16 cellular contexts compared by ENCODE assay signal in genomic region chr15:74389115-74390048, GRCh38. TPM values are rescaled to one million over a fixed set of nuclear protein-coding genes. Genes with fewer than 3 reads are reported as not detected.
DNase-seq lines count a peak whose midpoint lies in the region; ATAC-seq, FAIRE-seq and TF ChIP-seq lines count a peak whose summit lies in the region.
"Had no signal": no experiment of that assay in that cellular context is flagged by ENCODE, and none has a peak within 500 bp of the region (broad histone marks: within the 10 kb centered on the region; RNA-seq: fewer than 3 reads in every experiment).

No MANE protein-coding gene starts in this region.

- no peaks in the 10 kb centered on the region for H3K27me3 Mint-ChIP-seq in natural killer cell treated with Interleukin-12 subunit alpha and Interleukin-12 subunit beta and Interleukin-15 and Interleukin-18, amount 100 ng/mL, for 72 hours
- H3K27me3 Mint-ChIP-seq: CD4-positive, CD25-positive, alpha-beta regulatory T cell had no signal

- POLR2A ChIA-PET in HEK293 (lab: Yijun Ruan, JAX) = interaction anchor here (0.8 kb wide), 1 partner anchor 73 kb away, joined by 3 read pairs; no protein-coding TSS in a partner anchor
- POLR2A ChIA-PET in K562 (lab: Yijun Ruan, JAX) = interaction anchor here (0.5 to 1.9 kb wide), 10 partner anchors 12 to 1025 kb away, joined by 3 to 5 read pairs (median 3); partner anchors contain the start of genes ARID3B, SEMA7A and UBL7

- H3K27ac ChIP-seq in HEK293 (ENCODE audit: extremely low read depth, low read depth, low read length) (no peak overlapping the region), OCI-LY3 (ENCODE audit: low read length) (peak overlapping the region; percentile 2; the same call in 1 of the 2 replicates), K562 (ENCODE audit: extremely low read depth, low read depth, low read length) (peak overlapping the region; percentile 85)
- H3K27ac ChIP-seq: body of pancreas had no signal

- CTCF ChIA-PET in HEK293 (lab: Yijun Ruan, JAX) (interaction anchor here (0.6 to 25.1 kb wide), 9 partner anchors 8 to 511 kb away, joined by 3 to 768 read pairs (median 4); partner anchors contain the start of gene SEMA7A), K562 (lab: Yijun Ruan, JAX; ENCODE audit: low intra/inter-chr PET ratio) (no interaction called here)

- H3K36me3 ChIP-seq in HEK293 (ENCODE audit: control insufficient read depth in 2 of 2, insufficient read depth in 1 of 2, low read length in 2 of 2) (no peaks in the 10 kb centered on the region), OCI-LY3 (replicated peaks; ENCODE audit: low read depth, low read length) (no peaks in the 10 kb centered on the region), K562 (ENCODE audit: control insufficient read depth, insufficient read depth, low read length) (no peaks in the 10 kb centered on the region), MG63 (no peaks in the 10 kb centered on the region), HAP-1 (replicated peaks) (no peaks in the 10 kb centered on the region)
- H3K36me3 ChIP-seq: neutrophil had no signal

- peak; percentile 100 for TF ChIP-seq EP300 in K562 (IDR thresholded peaks at IDR 0.05; ENCODE audit: low read length)

- H2AFZ ChIP-seq in OCI-LY3 (ENCODE audit: low read depth, low read length) = no peak overlapping the region
- H2AFZ ChIP-seq in K562 (ENCODE audit: low read depth, low read length) = peak overlapping the region; percentile 65; the same call in 1 of the 2 replicates

- intact Hi-C loops in K562 (cut with micrococcal nuclease) = no loop called here

- H3K79me2 ChIP-seq in OCI-LY3 (ENCODE audit: low read length) (peaks cover 16% of the 10 kb centered on the region), K562 (ENCODE audit: control insufficient read depth, insufficient read depth, low read length) (no peaks in the 10 kb centered on the region)

- in situ Hi-C loops in K562 (cut with MboI) (loop anchor here (5.0 kb wide), 2 partner anchors 48 to 233 kb away; no protein-coding TSS in a partner anchor), HAP-1 (cut with MboI; ENCODE audit: low sequenced_read_pairs) (loop anchor here (10.0 kb wide), 1 partner anchor 95 kb away; no protein-coding TSS in a partner anchor)

- no peak for TF ChIP-seq POLR2A in K562 (conservative IDR thresholded peaks at IDR 0.05)

- no peaks in the 10 kb centered on the region for H3K9me3 Mint-ChIP-seq in natural killer cell treated with Interleukin-12 subunit alpha and Interleukin-12 subunit beta and Interleukin-15 and Interleukin-18, amount 100 ng/mL, for 72 hours
- H3K9me3 Mint-ChIP-seq: CD4-positive, CD25-positive, alpha-beta regulatory T cell had no signal

- no peak overlapping the region; the same call in 1 of the 2 replicates for H3K9ac ChIP-seq in OCI-LY3 (ENCODE audit: low read length)
- H3K9ac ChIP-seq in K562 (ENCODE audit: insufficient read depth in 1 of 2, low read depth in 2 of 2, low read length in 2 of 2) = peak overlapping the region; percentile 52 to 88

- H3K4me3 ChIP-seq in HEK293 (ENCODE audit: low read depth, low read length) (no peak overlapping the region), OCI-LY3 (ENCODE audit: low read length) (no peak overlapping the region), K562 (no peak overlapping the region), MG63 (no peak overlapping the region), HAP-1 (no peak overlapping the region)
- H3K4me3 ChIP-seq: body of pancreas had no signal

- H3K27ac Mint-ChIP-seq in natural killer cell treated with Interleukin-12 subunit alpha and Interleukin-12 subunit beta and Interleukin-15 and Interleukin-18, amount 100 ng/mL, for 72 hours = peak overlapping the region; percentile 81 to 89

- no peaks in the 10 kb centered on the region for H3K9me1 ChIP-seq in K562 (ENCODE audit: control insufficient read depth, insufficient read depth, low read length)

- H3K27me3 ChIP-seq in OCI-LY3 (ENCODE audit: low read depth, low read length) (no peaks in the 10 kb centered on the region), K562 (ENCODE audit: control insufficient read depth in 2 of 2, insufficient read depth in 2 of 2, low read length in 2 of 2) (no peaks in the 10 kb centered on the region), MG63 (no peaks in the 10 kb centered on the region), HAP-1 (ENCODE audit: low read depth) (peaks cover 4% of the 10 kb centered on the region)
- H3K27me3 ChIP-seq: body of pancreas had no signal

- TF ChIP-seq RAD21 in K562 (CRISPR knock-in tag; conservative IDR thresholded peaks at IDR 0.05 in 1 of 2, IDR thresholded peaks at IDR 0.05 in 1 of 2) = peak; percentile 26 to 39; a peak in 2 of 4 replicates

- BruUV-seq in K562 (replicated peaks; lab: Mats Ljungman, UMichigan) = no TSS peak

- 2% methylated on average over 19 of the region's 20 CpGs for WGBS in K562 (ENCODE audit: insufficient coverage, low coverage, missing lambda C conversion rate)

- H3K4me3 Mint-ChIP-seq in natural killer cell treated with Interleukin-12 subunit alpha and Interleukin-12 subunit beta and Interleukin-15 and Interleukin-18, amount 100 ng/mL, for 72 hours = no peak overlapping the region
- H3K4me3 Mint-ChIP-seq: CD4-positive, CD25-positive, alpha-beta regulatory T cell had no signal

- H3K4me2 ChIP-seq in OCI-LY3 (ENCODE audit: low read length) (no peak overlapping the region), K562 (ENCODE audit: insufficient read depth, low read length) (peak overlapping the region; percentile 60; the same call in 1 of the 2 replicates)

- FAIRE-seq in K562 (lab: Jason Lieb, UNC) = peak; percentile 99
- FAIRE-seq: GM18507, H54, small intestine had no signal

- H4K20me1 ChIP-seq in OCI-LY3 (ENCODE audit: insufficient read depth, low read length) (no peaks in the 10 kb centered on the region), K562 (replicated peaks; ENCODE audit: control insufficient read depth, insufficient read depth, low read length) (no peaks in the 10 kb centered on the region)

- peak; percentile 89 to 97 (median 92) for DNase-seq in K562 (ENCODE audit: extremely low read depth in 1 of 4, low spot score in 3 of 4)
- DNase-seq in natural killer cell treated with Interleukin-12 subunit alpha and Interleukin-12 subunit beta and Interleukin-15 and Interleukin-18, amount 100 ng/mL, for 72 hours (ENCODE audit: low spot score) = no peak
- no peak for DNase-seq in MG63
- DNase-seq in HAP-1 (ENCODE audit: low spot score in 2 of 2) = no peak
- no peak for DNase-seq in Kasumi-1 (lab: John Stamatoyannopoulos, UW)
- DNase-seq: body of pancreas; CD4-positive, CD25-positive, alpha-beta regulatory T cell; NCI-H1417; NCI-H524 treated with DMSO at 0.1 percent for 48 hours; small intestine had no signal

- ATAC-seq in K562 = peak; percentile 88
- ATAC-seq in natural killer cell treated with Interleukin-12 subunit alpha and Interleukin-12 subunit beta and Interleukin-15 and Interleukin-18, amount 100 ng/mL, for 72 hours = peak in 1 of 2 donors; percentile 55
- no peak for ATAC-seq in GM19452 (IDR thresholded peaks at IDR 0.05; ENCODE audit: unreplicated experiment)
- ATAC-seq: body of pancreas had no signal

- H3K9me3 ChIP-seq in HEK293 (ENCODE audit: control insufficient read depth, insufficient read depth, low read depth, low read length) (no peaks in the 10 kb centered on the region), OCI-LY3 (ENCODE audit: insufficient read depth, low read length) (no peaks in the 10 kb centered on the region), K562 (replicated peaks; ENCODE audit: control insufficient read depth, insufficient read depth, low read depth, low read length) (no peaks in the 10 kb centered on the region), MG63 (no peaks in the 10 kb centered on the region), HAP-1 (no peaks in the 10 kb centered on the region)
- H3K9me3 ChIP-seq: body of pancreas, neutrophil had no signal

- peaks cover 30 to 43% of the 10 kb centered on the region in 2 donors for H3K4me1 Mint-ChIP-seq in natural killer cell treated with Interleukin-12 subunit alpha and Interleukin-12 subunit beta and Interleukin-15 and Interleukin-18, amount 100 ng/mL, for 72 hours (ENCODE audit: low read depth in 2 of 2)

- no peaks in the 10 kb centered on the region for H3K36me3 Mint-ChIP-seq in natural killer cell treated with Interleukin-12 subunit alpha and Interleukin-12 subunit beta and Interleukin-15 and Interleukin-18, amount 100 ng/mL, for 72 hours
- H3K36me3 Mint-ChIP-seq: CD4-positive, CD25-positive, alpha-beta regulatory T cell had no signal

- H3K4me1 ChIP-seq in HEK293 (ENCODE audit: control insufficient read depth, insufficient read depth, low read length) = no peaks in the 10 kb centered on the region
- H3K4me1 ChIP-seq in OCI-LY3 (ENCODE audit: low read length) = peaks cover 96% of the 10 kb centered on the region
- peaks cover 70 to 92% of the 10 kb centered on the region in 2 experiments for H3K4me1 ChIP-seq in K562 (replicated peaks in 1 of 2; ENCODE audit: control insufficient read depth in 2 of 2, insufficient read depth in 2 of 2, low read length in 2 of 2)
- no peaks in the 10 kb centered on the region for H3K4me1 ChIP-seq in HAP-1
- H3K4me1 ChIP-seq: body of pancreas had no signal

- TF ChIP-seq CTCF in HEK293 (tag by site-specific recombination; IDR thresholded peaks at IDR 0.05) = no peak
- TF ChIP-seq CTCF in OCI-LY3 (IDR thresholded peaks at IDR 0.05; ENCODE audit: low read depth, low read length) = no peak
- no peak for TF ChIP-seq CTCF in K562 (IDR thresholded peaks at IDR 0.05 in 2 of 3, conservative IDR thresholded peaks at IDR 0.05 in 1 of 3; ENCODE audit: insufficient read depth in 2 of 3, low read depth in 1 of 3, low read length in 3 of 3)

RNA-seq across cellular contexts. Expression of gene CYP11A1, which starts 21.9 kb away (rescaled TPM):
- 0.21 TPM in 1 of 2 replicates, not detected in the other for total RNA-seq in K562 (2011; cell fraction: chromatin; rRNA removed; ENCODE audit: low replicate concordance)
- total RNA-seq in K562 (2011; cell fraction: nucleolus; rRNA removed) = not detected in 2 replicates
- not detected in 2 replicates for total RNA-seq in K562 (2011; cell fraction: nucleoplasm; rRNA removed)
- total RNA-seq in K562 (2014; rRNA removed) (0.12 TPM in 1 of 2 replicates, not detected in the other), K562 (2014; rRNA removed; fragmentation: Illumina TruSeq; extraction: Trizol) (not detected in 2 replicates), K562 (2015; rRNA removed; fragmentation: Illumina TruSeq; extraction: Trizol) (not detected in 2 replicates), K562 (2021) (0.16 and 0.25 TPM in 2 replicates)
- polyA plus RNA-seq in K562 (2011; rRNA removed) (0.23 and 0.24 TPM in 2 replicates), K562 (2014; fragmentation: Illumina TruSeq; extraction: Trizol) (0.06 TPM in 1 of 2 replicates, not detected in the other), K562 (2014; fragmentation: Nextera tagmentation; extraction: Ambion mirVana) (under 1 TPM; 0.06 to 0.10 TPM), K562 (2014; rRNA removed) (not detected in 2 replicates)
- polyA plus RNA-seq in K562 (2011; cell fraction: cytosol; rRNA removed) = 0.07 and 0.37 TPM in 2 replicates
- 0.08 and 0.61 TPM in 2 replicates for polyA plus RNA-seq in K562 (2011; cell fraction: nucleus; rRNA removed)
- 0.22 and 1.5 TPM in 2 replicates for polyA plus RNA-seq in K562 (2012)
- 0.35 TPM in 1 of 2 replicates, not detected in the other for polyA minus RNA-seq in K562 (2011; rRNA and poly(A)+ RNA removed)
- polyA minus RNA-seq in K562 (2011; cell fraction: cytosol; rRNA and poly(A)+ RNA removed) = 0.38 TPM in 1 of 2 replicates, not detected in the other
- polyA minus RNA-seq in K562 (2011; cell fraction: nucleus; rRNA and poly(A)+ RNA removed) = not detected in 2 replicates
- 1 to 10 TPM in 1 of 2 donors, not detected in 1; 1.0 TPM for total RNA-seq in natural killer cell treated with Interleukin-12 subunit alpha and Interleukin-12 subunit beta and Interleukin-15 and Interleukin-18, amount 100 ng/mL, for 72 hours
- total RNA-seq in MG63 (2014; rRNA removed; shearing (Covaris generic); ENCODE audit: low replicate concordance) = 0.30 and 6.3 TPM in 2 replicates
- total RNA-seq: CD4-positive, CD25-positive, alpha-beta regulatory T cell had no signal
- polyA plus RNA-seq: CD4-positive, CD25-positive, alpha-beta regulatory T cell had no signal

RNA-seq across cellular contexts. Expression of gene SEMA7A, which starts 44.4 kb away (rescaled TPM):
- 17.2 and 52.5 TPM in 2 replicates for total RNA-seq in K562 (2011; cell fraction: chromatin; rRNA removed; ENCODE audit: low replicate concordance)
- total RNA-seq in K562 (2011; cell fraction: nucleolus; rRNA removed) = 48.0 and 55.7 TPM in 2 replicates
- total RNA-seq in K562 (2011; cell fraction: nucleoplasm; rRNA removed) = 32.8 and 33.4 TPM in 2 replicates
- 4.8 and 5.7 TPM in 2 replicates for total RNA-seq in K562 (2014; rRNA removed)
- 1.7 and 3.3 TPM in 2 replicates for total RNA-seq in K562 (2014; rRNA removed; fragmentation: Illumina TruSeq; extraction: Trizol)
- total RNA-seq in K562 (2015; rRNA removed; fragmentation: Illumina TruSeq; extraction: Trizol) = 6.1 and 6.6 TPM in 2 replicates
- total RNA-seq in K562 (2021) = 6.2 and 6.8 TPM in 2 replicates
- polyA plus RNA-seq in K562 (2011; rRNA removed) = 8.2 and 12.8 TPM in 2 replicates
- 15.1 and 15.7 TPM in 2 replicates for polyA plus RNA-seq in K562 (2011; cell fraction: cytosol; rRNA removed)
- polyA plus RNA-seq in K562 (2011; cell fraction: nucleus; rRNA removed) = 24.4 and 28.1 TPM in 2 replicates
- 12.7 and 16.6 TPM in 2 replicates for polyA plus RNA-seq in K562 (2012)
- 6.4 and 6.8 TPM in 2 replicates for polyA plus RNA-seq in K562 (2014; fragmentation: Illumina TruSeq; extraction: Trizol)
- polyA plus RNA-seq in K562 (2014; fragmentation: Nextera tagmentation; extraction: Ambion mirVana) = under 1 TPM in 1 of 2 experiments, not detected in 1; 0.04 TPM
- polyA plus RNA-seq in K562 (2014; rRNA removed) = 3.6 and 7.2 TPM in 2 replicates
- 7.0 and 9.6 TPM in 2 replicates for polyA minus RNA-seq in K562 (2011; rRNA and poly(A)+ RNA removed)
- 8.2 and 10.7 TPM in 2 replicates for polyA minus RNA-seq in K562 (2011; cell fraction: cytosol; rRNA and poly(A)+ RNA removed)
- 8.9 and 13.2 TPM in 2 replicates for polyA minus RNA-seq in K562 (2011; cell fraction: nucleus; rRNA and poly(A)+ RNA removed)
- total RNA-seq in natural killer cell treated with Interleukin-12 subunit alpha and Interleukin-12 subunit beta and Interleukin-15 and Interleukin-18, amount 100 ng/mL, for 72 hours = 10 to 100 TPM; 32.1 to 40.8 TPM
- total RNA-seq in MG63 (2014; rRNA removed; shearing (Covaris generic); ENCODE audit: low replicate concordance) = 10.5 and 12.0 TPM in 2 replicates

Comparison
In these comparisons a context has a peak if more than half of its experiments do, and no peak if none do; other contexts are left out.
1. DNase-seq: peak in K562 (4 of 4); none in natural killer cell treated with Interleukin-12 subunit alpha and Interleukin-12 subunit beta and Interleukin-15 and Interleukin-18, amount 100 ng/mL, for 72 hours (single experiment), MG63 (single experiment), HAP-1 (0 of 2) and Kasumi-1 (0 of 2).
2. Of the 44 proteins assayed by ChIP-seq in both K562 and HEK293: peak only in K562: KLF1, KLF16, PATZ1, PRDM10, REST, TRIM28 and 23 more; only in HEK293: ZNF398; in both: none; in neither: 11; mixed calls (peak in some experiments, not most) for 3.